30 cellular contexts compared by ENCODE assay signal in genomic region chr1:162304736-162305135, GRCh38.
"Had no signal": no experiment of that assay in that cellular context is flagged by ENCODE, and none has a peak within 500 bp of the region (broad histone marks: within the 10 kb centered on the region; RNA-seq: fewer than 3 reads in every experiment).

No MANE protein-coding gene starts in this region.

- H3K36me3 ChIP-seq: brain microvascular endothelial cell, esophagus muscularis mucosa, gastroesophageal sphincter, heart right ventricle had no signal

- H3K4me3 ChIP-seq: coronary artery, dorsolateral prefrontal cortex, esophagus muscularis mucosa, gastroesophageal sphincter, heart right ventricle had no signal

- H3K4me3 Mint-ChIP-seq: activated CD4-positive, alpha-beta memory T cell treated with anti-CD3 and anti-CD28 coated beads, Interleukin-2, amount 10 ng/mL, durations not matched to agents 7 days and 5 days; activated CD4-positive, alpha-beta T cell treated with anti-CD3 and anti-CD28 coated beads, Interleukin-2, amount 10 ng/mL, durations not matched to agents 7 days and 5 days; activated naive CD8-positive, alpha-beta T cell; activated T-cell treated with anti-CD3 and anti-CD28 coated beads, Interleukin-2, amount 50 U/mL, for 24 hours; activated T-cell treated with anti-CD3 and anti-CD28 coated beads, Interleukin-2, amount 50 U/mL, for 72 hours; central memory CD8-positive, alpha-beta T cell; dendritic cell treated with granulocyte-macrophage colony-stimulating factor and Interleukin-4, amounts not matched to agents 40 ng/mL and 50 ng/mL, for 4 days; endodermal cell; WTC11 had no signal

- ATAC-seq: activated T-cell treated with anti-CD3 and anti-CD28 coated beads, Interleukin-2, amount 50 U/mL, for 72 hours; foreskin keratinocyte; gastroesophageal sphincter; heart right ventricle; WTC11 had no signal

- DNase-seq: activated CD4-positive, alpha-beta memory T cell treated with anti-CD3 and anti-CD28 coated beads, Interleukin-2, amount 10 ng/mL, durations not matched to agents 7 days and 5 days; activated CD4-positive, alpha-beta T cell treated with anti-CD3 and anti-CD28 coated beads for 1 hour; activated CD4-positive, alpha-beta T cell treated with anti-CD3 and anti-CD28 coated beads for 4 hours; activated CD4-positive, alpha-beta T cell treated with anti-CD3 and anti-CD28 coated beads, Interleukin-2, amount 10 ng/mL, durations not matched to agents 7 days and 5 days; activated CD4-positive, alpha-beta T cell treated with anti-CD3 and anti-CD28 coated beads, Interleukin-2, amount 50 U/mL, for 4 hours; activated CD8-positive, alpha-beta memory T cell treated with anti-CD3 and anti-CD28 coated beads, Interleukin-2, amount 50 U/mL, for 48 hours; activated gamma-delta T cell; activated naive CD4-positive, alpha-beta T cell treated with anti-CD3 and anti-CD28 coated beads, Interleukin-2, amount 50 U/mL, for 16 hours; activated naive CD4-positive, alpha-beta T cell treated with Interleukin-2 at 50 U/mL for 16 hours; activated T-cell treated with anti-CD3 and anti-CD28 coated beads for 4 hours; activated T-cell treated with anti-CD3 and anti-CD28 coated beads, Interleukin-2, amount 50 U/mL, for 24 hours; activated T-cell treated with anti-CD3 and anti-CD28 coated beads, Interleukin-2, amount 50 U/mL, for 72 hours; amniotic stem cell; anterior cingulate cortex; brain microvascular endothelial cell; dorsolateral prefrontal cortex; effector memory CD4-positive, alpha-beta T cell; endodermal cell; erythroblast; foreskin keratinocyte; heart right ventricle; T-helper 2 cell had no signal

- H3K4me1 Mint-ChIP-seq: activated CD4-positive, alpha-beta memory T cell treated with anti-CD3 and anti-CD28 coated beads, Interleukin-2, amount 10 ng/mL, durations not matched to agents 7 days and 5 days; activated CD4-positive, alpha-beta T cell treated with anti-CD3 and anti-CD28 coated beads, Interleukin-2, amount 10 ng/mL, durations not matched to agents 7 days and 5 days; central memory CD8-positive, alpha-beta T cell had no signal

- H3K27ac Mint-ChIP-seq: activated CD4-positive, alpha-beta memory T cell treated with anti-CD3 and anti-CD28 coated beads, Interleukin-2, amount 10 ng/mL, durations not matched to agents 7 days and 5 days; activated CD4-positive, alpha-beta T cell treated with anti-CD3 and anti-CD28 coated beads, Interleukin-2, amount 10 ng/mL, durations not matched to agents 7 days and 5 days; activated naive CD8-positive, alpha-beta T cell; activated T-cell treated with anti-CD3 and anti-CD28 coated beads, Interleukin-2, amount 50 U/mL, for 24 hours; activated T-cell treated with anti-CD3 and anti-CD28 coated beads, Interleukin-2, amount 50 U/mL, for 72 hours; dendritic cell treated with granulocyte-macrophage colony-stimulating factor and Interleukin-4, amounts not matched to agents 40 ng/mL and 50 ng/mL, for 4 days; endodermal cell; WTC11 had no signal

- H3K9me3 Mint-ChIP-seq: activated CD4-positive, alpha-beta memory T cell treated with anti-CD3 and anti-CD28 coated beads, Interleukin-2, amount 10 ng/mL, durations not matched to agents 7 days and 5 days; activated CD4-positive, alpha-beta T cell treated with anti-CD3 and anti-CD28 coated beads, Interleukin-2, amount 10 ng/mL, durations not matched to agents 7 days and 5 days had no signal

- H3K27ac ChIP-seq: brain microvascular endothelial cell, coronary artery, dorsolateral prefrontal cortex, esophagus muscularis mucosa, foreskin keratinocyte, gastroesophageal sphincter, heart right ventricle, VCaP had no signal

- H3K36me3 Mint-ChIP-seq: activated naive CD8-positive, alpha-beta T cell; WTC11 had no signal
